ENCODE assay signal across 9 cellular contexts in genomic region chr11:27701262-27702105, GRCh38. TPM values are rescaled to one million over a fixed set of nuclear protein-coding genes. Genes with fewer than 3 reads are reported as not detected.
A peak's percentile ranks its signal among the peaks of the same experiment; 100 is the strongest.
DNase-seq lines count a peak whose midpoint lies in the region; ATAC-seq, FAIRE-seq and TF ChIP-seq lines count a peak whose summit lies in the region.
"Had no signal": no experiment of that assay in that cellular context is flagged by ENCODE, and none has a peak within 500 bp of the region (broad histone marks: within the 10 kb centered on the region; RNA-seq: fewer than 3 reads in every experiment).

No MANE protein-coding gene starts in this region.

- no peaks in the 10 kb centered on the region for H3K36me3 Mint-ChIP-seq in memory B cell

- POLR2A ChIA-PET in OCI-LY7 (lab: Charles Lee): interaction anchor here (0.6 to 0.7 kb wide), 2 partner anchors 125 to 1426 kb away, joined by 4 to 5 read pairs; no protein-coding TSS in a partner anchor

- H3K4me3 Mint-ChIP-seq in memory B cell: peak overlapping the region; percentile 88

- no peaks in the 10 kb centered on the region for H3K36me3 ChIP-seq in OCI-LY7 (ENCODE audit: insufficient read depth, low read length)

- no peak for TF ChIP-seq CTCF in OCI-LY7 (conservative IDR thresholded peaks at IDR 0.05; ENCODE audit: low read length)
- no peak for TF ChIP-seq CTCF in coronary artery (IDR thresholded peaks at IDR 0.05)

- H3K9me2 ChIP-seq in OCI-LY7 (ENCODE audit: insufficient read depth, low read length): no peaks in the 10 kb centered on the region; the same call in 1 of the 2 replicates

- intact Hi-C loops in OCI-LY7 (cut with micrococcal nuclease; ENCODE audit: unreplicated experiment): no loop called here

- H3K27ac Mint-ChIP-seq in memory B cell: peak overlapping the region; percentile 62

- H3K27ac ChIP-seq in OCI-LY7 (ENCODE audit: low read depth, low read length, poor library complexity, severe bottlenecking): no peak overlapping the region
- no peak overlapping the region for H3K27ac ChIP-seq in coronary artery

- no peaks in the 10 kb centered on the region; the same call in 1 of the 2 replicates for H4K20me1 ChIP-seq in OCI-LY7 (ENCODE audit: insufficient read depth, low read length)

- DNase-seq in DMS53 (lab: John Stamatoyannopoulos, UW) (peak; percentile 62), OCI-LY7 (ENCODE audit: low spot score) (no peak), coronary artery (ENCODE audit: low spot score) (no peak), memory B cell (ENCODE audit: low spot score in 2 of 2) (no peak), urothelium cell line (ENCODE audit: low spot score) (peak; percentile 69), GOT3 (lab: John Stamatoyannopoulos, UW) (no peak)

- no peaks in the 10 kb centered on the region for H3K79me2 ChIP-seq in OCI-LY7 (ENCODE audit: insufficient read depth, low read depth, low read length)

- H3K4me1 Mint-ChIP-seq in memory B cell: peaks cover 24% of the 10 kb centered on the region

- H3K4me3 ChIP-seq in OCI-LY7 (ENCODE audit: low read depth, low read length, poor library complexity, severe bottlenecking): no peak overlapping the region
- H3K4me3 ChIP-seq in coronary artery: peak overlapping the region; percentile 79

- H3K27me3 Mint-ChIP-seq in memory B cell: peaks cover 31% of the 10 kb centered on the region

- H2AFZ ChIP-seq in OCI-LY7 (ENCODE audit: low read length): no peak overlapping the region

- CTCF ChIA-PET in OCI-LY7 (lab: Charles Lee; ENCODE audit: unreplicated experiment): interaction anchor here (0.6 kb wide), 1 partner anchor 651 kb away, joined by 3 read pairs; no protein-coding TSS in a partner anchor

- H3K4me1 ChIP-seq in OCI-LY7 (ENCODE audit: insufficient read depth, low read length, poor library complexity, severe bottlenecking): no peaks in the 10 kb centered on the region

- no peaks in the 10 kb centered on the region for H3K9me3 ChIP-seq in OCI-LY7 (ENCODE audit: low read length)

- peak; percentile 30 for ATAC-seq in GM21529 (IDR thresholded peaks at IDR 0.05; ENCODE audit: unreplicated experiment)
- peak; percentile 44 for ATAC-seq in memory B cell (ENCODE audit: low read depth)
- ATAC-seq in HG03045 (IDR thresholded peaks at IDR 0.05; ENCODE audit: unreplicated experiment): no peak

- H3K9me3 Mint-ChIP-seq in memory B cell: no peaks in the 10 kb centered on the region

- no peak for FAIRE-seq in urothelium cell line (lab: Jason Lieb, UNC)

- 0 out of 2 replicates have a peak overlapping the region, but pooled peaks have one; percentile 15 for H3K4me2 ChIP-seq in OCI-LY7 (ENCODE audit: low read length)

- no TSS peak for BruUV-seq in OCI-LY7 (replicated peaks; lab: Mats Ljungman, UMichigan)

RNA-seq across cellular contexts. Expression of gene BDNF, which starts 1.2 kb away (rescaled TPM):
- not detected in 2 replicates for total RNA-seq in OCI-LY7 (2014; rRNA removed; shearing (Covaris generic))
- total RNA-seq in OCI-LY7 (2022): not detected in 2 replicates
- total RNA-seq: activated CD8-positive, alpha-beta memory T cell treated with anti-CD3 and anti-CD28 coated beads for 36 hours had no signal

Comparison
In these comparisons a context has a peak if more than half of its experiments do, and no peak if none do; other contexts are left out.
1. DNase-seq: peak in DMS53 (single experiment) and urothelium cell line (single experiment); none in OCI-LY7 (single experiment), coronary artery (single experiment), memory B cell (0 of 2) and GOT3 (single experiment).